Comparison of ENCODE assay signal across 21 cellular contexts in genomic region chr13:110200276-110200675, GRCh38.
DNase-seq lines count a peak whose midpoint lies in the region; ATAC-seq, FAIRE-seq and TF ChIP-seq lines count a peak whose summit lies in the region.
"Had no signal": no experiment of that assay in that cellular context is flagged by ENCODE, and none has a peak within 500 bp of the region (broad histone marks: within the 10 kb centered on the region; RNA-seq: fewer than 3 reads in every experiment).

No MANE protein-coding gene starts in this region.

- H3K9me3 Mint-ChIP-seq in astrocyte (ENCODE audit: unreplicated experiment): no peaks in the 10 kb centered on the region
- H3K9me3 Mint-ChIP-seq in naive thymus-derived CD4-positive, alpha-beta T cell: peaks cover 0 to 1% (median 0%) of the 10 kb centered on the region in 11 donors
- H3K9me3 Mint-ChIP-seq: CD8-positive, alpha-beta memory T cell had no signal

- peaks cover 56% of the 10 kb centered on the region for H4K20me1 ChIP-seq in astrocyte (ENCODE audit: insufficient read depth, low read length)
- H4K20me1 ChIP-seq in MM.1S (ENCODE audit: insufficient read depth, low read length): no peaks in the 10 kb centered on the region

- H3F3A ChIP-seq in MM.1S (ENCODE audit: insufficient read depth, low read length): no peaks in the 10 kb centered on the region

- peak; percentile 13 for DNase-seq in activated CD8-positive, alpha-beta memory T cell treated with anti-CD3 and anti-CD28 coated beads, Interleukin-2, amount 50 U/mL, for 48 hours
- DNase-seq in activated CD8-positive, alpha-beta memory T cell treated with anti-CD3 and anti-CD28 coated beads, Interleukin-2, amount 50 U/mL, for 4 hours: no peak
- DNase-seq in astrocyte (ENCODE audit: low read depth) (no peak), right atrium auricular region (ENCODE audit: low spot score) (no peak), NCI-H1092 treated with DMSO at 0.1 percent for 48 hours (lab: John Stamatoyannopoulos, UW) (no peak), dermis blood vessel endothelial cell (no peak), MM.1S (no peak)
- no peak for DNase-seq in naive thymus-derived CD4-positive, alpha-beta T cell
- DNase-seq: CD8-positive, alpha-beta memory T cell; GDM1; MG63; NCI-H1092; NCI-H1436 treated with DMSO at 0.1 percent for 48 hours; NCI-H1930; NCI-H446; NCI-H526 had no signal

- no peak for FAIRE-seq in astrocyte (lab: Jason Lieb, UNC)
- FAIRE-seq: GM19239, H1, K562 had no signal

- intact Hi-C loops in naive thymus-derived CD4-positive, alpha-beta T cell (cut with micrococcal nuclease): no loop called here

- CTCF ChIA-PET in naive thymus-derived CD4-positive, alpha-beta T cell (lab: Charles Lee): no interaction called here

- H3K27ac Mint-ChIP-seq in astrocyte (ENCODE audit: unreplicated experiment): peak overlapping the region; percentile 78
- no peak overlapping the region for H3K27ac Mint-ChIP-seq in naive thymus-derived CD4-positive, alpha-beta T cell

- H3K4me2 ChIP-seq in astrocyte (ENCODE audit: low read length): no peak overlapping the region
- H3K4me2 ChIP-seq in MM.1S (ENCODE audit: low read depth, low read length): no peak overlapping the region

- H3K4me3 ChIP-seq in astrocyte (ENCODE audit: insufficient read depth, low read depth, low read length) (no peak overlapping the region), right atrium auricular region (no peak overlapping the region), MM.1S (ENCODE audit: low read length) (no peak overlapping the region)
- H3K4me3 ChIP-seq in naive thymus-derived CD4-positive, alpha-beta T cell (ENCODE audit: low read length): no peak overlapping the region
- H3K4me3 ChIP-seq: K562, MG63 had no signal

- no peak overlapping the region for H3K4me3 Mint-ChIP-seq in astrocyte (ENCODE audit: unreplicated experiment)
- H3K4me3 Mint-ChIP-seq in naive thymus-derived CD4-positive, alpha-beta T cell: no peak overlapping the region
- H3K4me3 Mint-ChIP-seq: CD8-positive, alpha-beta memory T cell had no signal

- H3K9ac ChIP-seq in astrocyte (ENCODE audit: low read length) (no peak overlapping the region), MM.1S (ENCODE audit: low read length) (no peak overlapping the region)

- H3K27ac ChIP-seq in astrocyte (ENCODE audit: low read depth, low read length): no peak overlapping the region
- H3K27ac ChIP-seq in naive thymus-derived CD4-positive, alpha-beta T cell (ENCODE audit: low read depth, low read length): no peak overlapping the region
- H3K27ac ChIP-seq in right atrium auricular region: no peak overlapping the region
- H3K27ac ChIP-seq in MM.1S (ENCODE audit: low read length): no peak overlapping the region
- H3K27ac ChIP-seq: C4-2B had no signal

- TF ChIP-seq CTCF in astrocyte (IDR thresholded peaks at IDR 0.05; ENCODE audit: insufficient read depth, low read depth, low read length) (no peak), right atrium auricular region (IDR thresholded peaks at IDR 0.05) (no peak), MM.1S (IDR thresholded peaks at IDR 0.05; ENCODE audit: low read length) (no peak)

- H3K27me3 ChIP-seq in astrocyte (ENCODE audit: insufficient read depth, low read length): no peaks in the 10 kb centered on the region
- H3K27me3 ChIP-seq in naive thymus-derived CD4-positive, alpha-beta T cell (ENCODE audit: control insufficient read depth in 2 of 2, insufficient read depth in 2 of 2, low read length in 2 of 2): no peaks in the 10 kb centered on the region
- no peaks in the 10 kb centered on the region for H3K27me3 ChIP-seq in right atrium auricular region
- no peaks in the 10 kb centered on the region for H3K27me3 ChIP-seq in MM.1S (replicated peaks; ENCODE audit: insufficient read depth, low read length)
- H3K27me3 ChIP-seq: MG63 had no signal

- H3K79me2 ChIP-seq in astrocyte (ENCODE audit: insufficient read depth, low read length): no peaks in the 10 kb centered on the region
- H3K79me2 ChIP-seq in MM.1S (ENCODE audit: low read length): no peaks in the 10 kb centered on the region

- H3K36me3 Mint-ChIP-seq in astrocyte (ENCODE audit: low read depth, unreplicated experiment): peaks cover 36% of the 10 kb centered on the region
- H3K36me3 Mint-ChIP-seq in naive thymus-derived CD4-positive, alpha-beta T cell: no peaks in the 10 kb centered on the region

- ATAC-seq in naive thymus-derived CD4-positive, alpha-beta T cell: peak; percentile 22
- ATAC-seq: K562, Right ventricle myocardium inferior had no signal

- H3K4me1 Mint-ChIP-seq in astrocyte (ENCODE audit: low read depth, unreplicated experiment): peaks cover 15% of the 10 kb centered on the region
- peaks cover 0 to 2% (median 0%) of the 10 kb centered on the region in 7 donors for H3K4me1 Mint-ChIP-seq in naive thymus-derived CD4-positive, alpha-beta T cell
- H3K4me1 Mint-ChIP-seq: CD8-positive, alpha-beta memory T cell had no signal

- no peaks in the 10 kb centered on the region for H3K27me3 Mint-ChIP-seq in astrocyte (ENCODE audit: low read depth, unreplicated experiment)
- H3K27me3 Mint-ChIP-seq in naive thymus-derived CD4-positive, alpha-beta T cell: peaks cover 4 to 34% (median 19%) of the 10 kb centered on the region in 5 donors

- H2AFZ ChIP-seq in astrocyte (ENCODE audit: low read depth, low read length) (no peak overlapping the region), MM.1S (ENCODE audit: low read length) (no peak overlapping the region)

- POLR2A ChIA-PET in naive thymus-derived CD4-positive, alpha-beta T cell (lab: Charles Lee): no interaction called here

- no peaks in the 10 kb centered on the region for H3K9me2 ChIP-seq in MM.1S (replicated peaks; ENCODE audit: insufficient read depth, low read length)

- H3K4me1 ChIP-seq in astrocyte (ENCODE audit: insufficient read depth, low read length): no peaks in the 10 kb centered on the region
- H3K4me1 ChIP-seq in naive thymus-derived CD4-positive, alpha-beta T cell (ENCODE audit: control insufficient read depth in 2 of 2, insufficient read depth in 2 of 2, low read length in 2 of 2): no peaks in the 10 kb centered on the region
- H3K4me1 ChIP-seq in right atrium auricular region: no peaks in the 10 kb centered on the region
- H3K4me1 ChIP-seq in MM.1S (ENCODE audit: low read length): no peaks in the 10 kb centered on the region

- H3K36me3 ChIP-seq in astrocyte (ENCODE audit: insufficient read depth, low read length): peaks cover 66% of the 10 kb centered on the region
- H3K36me3 ChIP-seq in naive thymus-derived CD4-positive, alpha-beta T cell (ENCODE audit: control insufficient read depth in 2 of 3, insufficient read depth in 3 of 3, low read length in 3 of 3): no peaks in the 10 kb centered on the region
- peaks cover 98% of the 10 kb centered on the region for H3K36me3 ChIP-seq in right atrium auricular region
- no peaks in the 10 kb centered on the region for H3K36me3 ChIP-seq in MM.1S (replicated peaks; ENCODE audit: insufficient read depth, low read length)
- H3K36me3 ChIP-seq: MG63 had no signal

- H3K9me3 ChIP-seq in astrocyte (ENCODE audit: insufficient read depth, low read depth, low read length) (no peaks in the 10 kb centered on the region), right atrium auricular region (no peaks in the 10 kb centered on the region), MM.1S (replicated peaks; ENCODE audit: insufficient read depth, low read length) (no peaks in the 10 kb centered on the region)
- H3K9me3 ChIP-seq in naive thymus-derived CD4-positive, alpha-beta T cell (ENCODE audit: control insufficient read depth in 2 of 3, low read length in 3 of 3): no peaks in the 10 kb centered on the region
- H3K9me3 ChIP-seq: MG63 had no signal
